2 cellular contexts compared by ENCODE assay signal in genomic region chr2:101665312-101665711, GRCh38.
TF ChIP-seq lines count a peak whose summit lies in the region.

No MANE protein-coding gene starts in this region.

TF ChIP-seq in HepG2, 621 proteins besides CTCF, POLR2A, EP300 and RAD21:
- TF ChIP-seq CREB3 (CRISPR knock-in tag; IDR thresholded peaks at IDR 0.05) = no peak
- no peak for TF ChIP-seq MED8 (CRISPR knock-in tag; IDR thresholded peaks at IDR 0.05; ENCODE audit: insufficient replicate concordance)
- TF ChIP-seq ZNF562 (CRISPR knock-in tag; IDR thresholded peaks at IDR 0.05; ENCODE audit: borderline replicate concordance) = no peak
- no peak for TF ChIP-seq ZFYVE20 (CRISPR knock-in tag; IDR thresholded peaks at IDR 0.05; ENCODE audit: borderline replicate concordance, low read depth)
- TF ChIP-seq ZNF605 (CRISPR knock-in tag; IDR thresholded peaks at IDR 0.05) = no peak
- TF ChIP-seq TEAD3 (CRISPR knock-in tag; optimal IDR thresholded peaks at IDR 0.05; ENCODE audit: borderline replicate concordance) = no peak
- no peak for TF ChIP-seq RXRA (CRISPR knock-in tag; IDR thresholded peaks at IDR 0.05)
- no peak for TF ChIP-seq ZNF18 (CRISPR knock-in tag; IDR thresholded peaks at IDR 0.05; ENCODE audit: insufficient replicate concordance)
- TF ChIP-seq PLSCR1 (CRISPR knock-in tag; IDR thresholded peaks at IDR 0.05; ENCODE audit: borderline replicate concordance) = no peak

TF ChIP-seq in H1, 55 proteins besides CTCF, POLR2A, EP300 and RAD21:
- TF ChIP-seq TBP (IDR thresholded peaks at IDR 0.05; ENCODE audit: low read depth, low read length) = no peak
- no peak for TF ChIP-seq PHF8 (conservative IDR thresholded peaks at IDR 0.05; ENCODE audit: low read depth, low read length)
- TF ChIP-seq JUND (IDR thresholded peaks at IDR 0.05; ENCODE audit: low read length) = no peak
- no peak for TF ChIP-seq SP1 (IDR thresholded peaks at IDR 0.05; ENCODE audit: low read depth, low read length)
- no peak for TF ChIP-seq BCL11A (IDR thresholded peaks at IDR 0.05; ENCODE audit: low read depth in 2 of 2, low read length in 2 of 2)
